Comparison of ENCODE assay signal across 9 cellular contexts in genomic region chr12:48454675-48455074, GRCh38. TPM values are rescaled to one million over a fixed set of nuclear protein-coding genes. Genes with fewer than 3 reads are reported as not detected.
DNase-seq lines count a peak whose midpoint lies in the region; ATAC-seq, FAIRE-seq and TF ChIP-seq lines count a peak whose summit lies in the region.
"Had no signal": no experiment of that assay in that cellular context is flagged by ENCODE, and none has a peak within 500 bp of the region (broad histone marks: within the 10 kb centered on the region; RNA-seq: fewer than 3 reads in every experiment).

No MANE protein-coding gene starts in this region.

- H3K36me3 ChIP-seq in gastroesophageal sphincter: no peaks in the 10 kb centered on the region
- peaks cover 0 to 6% (median 0%) of the 10 kb centered on the region in 3 donors for H3K36me3 ChIP-seq in tibial nerve
- H3K36me3 ChIP-seq in MG63: no peaks in the 10 kb centered on the region

- POLR2A ChIA-PET in A549 (lab: Yijun Ruan, JAX): no interaction called here

- H3K9me3 ChIP-seq in A549 (no peaks in the 10 kb centered on the region), gastroesophageal sphincter (peaks cover 0 to 3% (median 0%) of the 10 kb centered on the region in 3 donors), tibial nerve (peaks cover 0 to 5% (median 0%) of the 10 kb centered on the region in 4 donors), MG63 (no peaks in the 10 kb centered on the region)

- H3K4me1 ChIP-seq in A549: no peaks in the 10 kb centered on the region
- H3K4me1 ChIP-seq in gastroesophageal sphincter: no peaks in the 10 kb centered on the region
- H3K4me1 ChIP-seq in tibial nerve: no peaks in the 10 kb centered on the region

- peak in 1 of 2 experiments; percentile 49; a peak in 1 of 6 replicates for ATAC-seq in A549
- no peak for ATAC-seq in gastroesophageal sphincter
- ATAC-seq in GM18511 (IDR thresholded peaks at IDR 0.05; ENCODE audit: unreplicated experiment): no peak
- no peak for ATAC-seq in GM21423 (IDR thresholded peaks at IDR 0.05; ENCODE audit: unreplicated experiment)

- H3K27me3 ChIP-seq in gastroesophageal sphincter (no peaks in the 10 kb centered on the region), tibial nerve (no peaks in the 10 kb centered on the region), MG63 (no peaks in the 10 kb centered on the region; the same call in none of the 2 replicates)

- H3K4me3 ChIP-seq in A549 (no peak overlapping the region), gastroesophageal sphincter (no peak overlapping the region), tibial nerve (no peak overlapping the region), MG63 (no peak overlapping the region)

- TF ChIP-seq POLR2A in A549 (IDR thresholded peaks at IDR 0.05; ENCODE audit: low read length) (no peak), gastroesophageal sphincter (IDR thresholded peaks at IDR 0.05) (no peak), tibial nerve (IDR thresholded peaks at IDR 0.05) (no peak)

- peak; percentile 40 to 60; a peak in 4 of 5 replicates for TF ChIP-seq RAD21 in A549 (conservative IDR thresholded peaks at IDR 0.05 in 1 of 2, IDR thresholded peaks at IDR 0.05 in 1 of 2)

- no peak for TF ChIP-seq EP300 in A549 (IDR thresholded peaks at IDR 0.05)
- no peak for TF ChIP-seq EP300 in gastroesophageal sphincter (IDR thresholded peaks at IDR 0.05)
- TF ChIP-seq EP300 in tibial nerve (IDR thresholded peaks at IDR 0.05): no peak

- no peak overlapping the region for H3K4me2 ChIP-seq in A549

- no peak overlapping the region for H3K27ac ChIP-seq in A549
- H3K27ac ChIP-seq in gastroesophageal sphincter: no peak overlapping the region
- H3K27ac ChIP-seq in tibial nerve: no peak overlapping the region

- CTCF ChIA-PET in A549 (lab: Yijun Ruan, JAX): interaction anchor here (0.9 to 2.6 kb wide), 4 partner anchors 10 to 163 kb away, joined by 3 to 8 read pairs (median 6); no protein-coding TSS in a partner anchor

- DNase-seq in A549 (ENCODE audit: low read depth in 1 of 2, low spot score in 1 of 2) (peak in 1 of 2 experiments; percentile 50), SK-MEL-5 (ENCODE audit: low read depth, low spot score) (peak; percentile 56), tibial nerve (ENCODE audit: low spot score in 2 of 2) (no peak), MG63 (no peak)

- 32% methylated on average over 1 of the region's 1 CpG for WGBS in A549 (ENCODE audit: missing lambda C conversion rate)
- WGBS in gastroesophageal sphincter (ENCODE audit: low coverage in 1 of 2), 2 donors: 40 to 80% methylated on average over 1 of the region's 1 CpG
- WGBS in tibial nerve, 2 donors: 86 to 87% methylated on average over 1 of the region's 1 CpG

- FAIRE-seq in A549 (lab: Jason Lieb, UNC): peak; percentile 23
- FAIRE-seq: frontal cortex had no signal

- in situ Hi-C loops in SK-MEL-5 (cut with HindIII; ENCODE audit: low pct_unique_long_range_greater_than_20kb, low sequenced_read_pairs): no loop called here

- TF ChIP-seq CTCF in A549 (IDR thresholded peaks at IDR 0.05) (peak; percentile 17; the same call in 1 of the 3 replicates), GM12874 (IDR thresholded peaks at IDR 0.05; ENCODE audit: insufficient read depth, low read depth, low read length) (peak; percentile 23; the same call in 1 of the 2 replicates), gastroesophageal sphincter (IDR thresholded peaks at IDR 0.05) (peak; percentile 11 to 61 (median 43)), tibial nerve (IDR thresholded peaks at IDR 0.05) (peak in 2 of 5 experiments; percentile 15 to 22)

TF ChIP-seq in A549, 52 proteins besides CTCF, POLR2A, EP300 and RAD21:
- TF ChIP-seq REST (IDR thresholded peaks at IDR 0.05): no peak
- peak; percentile 16; the same call in 1 of the 3 replicates for TF ChIP-seq SMC3 (IDR thresholded peaks at IDR 0.05)
- TF ChIP-seq JUN (IDR thresholded peaks at IDR 0.05): no peak
- no peak for TF ChIP-seq CBX2 (IDR thresholded peaks at IDR 0.05; ENCODE audit: borderline replicate concordance, low read depth)
- no peak for TF ChIP-seq ESRRA (IDR thresholded peaks at IDR 0.05; ENCODE audit: borderline replicate concordance, low read length)
- TF ChIP-seq CEBPB (IDR thresholded peaks at IDR 0.05): no peak
- no peak for TF ChIP-seq KDM1A (IDR thresholded peaks at IDR 0.05; ENCODE audit: low read depth)

RNA-seq across cellular contexts. Expression of gene ANP32D, which starts 17.7 kb away (rescaled TPM):
- polyA plus RNA-seq in A549 (2011; rRNA removed) (not detected in 2 replicates), A549 (2017; fragmentation: RNase III; extraction: RNeasy Plus Mini Kit Qiagen cat#74134 plus additional on column Dnase treatment) (not detected in 3 replicates)
- polyA plus RNA-seq in A549 (2012; cell fraction: cytosol; rRNA removed): not detected in 2 replicates
- not detected in 2 replicates for polyA plus RNA-seq in A549 (2012; cell fraction: nucleus; rRNA removed)
- polyA minus RNA-seq in A549 (2011; rRNA and poly(A)+ RNA removed): not detected in 2 replicates
- total RNA-seq in SK-MEL-5 (2014; rRNA removed; shearing (Covaris generic)): not detected in 2 replicates
- polyA plus RNA-seq in SK-MEL-5 (2015; cell fraction: cytosol; rRNA removed): not detected in 2 replicates
- polyA plus RNA-seq in SK-MEL-5 (2015; cell fraction: nucleus; rRNA removed): not detected in 2 replicates
- total RNA-seq in gastroesophageal sphincter (1 to 10 TPM in 1 of 4 donors, not detected in 3; 1.2 TPM), tibial nerve (under 1 TPM in 1 of 4 donors, not detected in 3; 0.39 TPM)
- not detected in 2 replicates for total RNA-seq in MG63 (2014; rRNA removed; shearing (Covaris generic); ENCODE audit: low replicate concordance)
- total RNA-seq: frontal cortex had no signal

RNA-seq across cellular contexts. Expression of gene C12orf54, which starts 27.6 kb away (rescaled TPM):
- not detected in 2 replicates for polyA plus RNA-seq in A549 (2011; rRNA removed)
- polyA plus RNA-seq in A549 (2012; cell fraction: cytosol; rRNA removed): not detected in 2 replicates
- polyA plus RNA-seq in A549 (2012; cell fraction: nucleus; rRNA removed): not detected in 2 replicates
- not detected in 3 replicates for polyA plus RNA-seq in A549 (2017; fragmentation: RNase III; extraction: RNeasy Plus Mini Kit Qiagen cat#74134 plus additional on column Dnase treatment)
- not detected in 2 replicates for polyA minus RNA-seq in A549 (2011; rRNA and poly(A)+ RNA removed)
- not detected in 2 replicates for total RNA-seq in SK-MEL-5 (2014; rRNA removed; shearing (Covaris generic))
- not detected in 2 replicates for polyA plus RNA-seq in SK-MEL-5 (2015; cell fraction: cytosol; rRNA removed)
- not detected in 2 replicates for polyA plus RNA-seq in SK-MEL-5 (2015; cell fraction: nucleus; rRNA removed)
- total RNA-seq in gastroesophageal sphincter: not detected
- 1 to 10 TPM in 1 of 4 donors, not detected in 3; 1.3 TPM for total RNA-seq in tibial nerve
- not detected in 2 replicates for total RNA-seq in MG63 (2014; rRNA removed; shearing (Covaris generic); ENCODE audit: low replicate concordance)
- total RNA-seq: frontal cortex had no signal
